In genomic region chr13:77478645-77478997, GRCh38 we compare ENCODE assay signal across 9 cellular contexts. TPM values are rescaled to one million over a fixed set of nuclear protein-coding genes. Genes with fewer than 3 reads are reported as not detected.
A peak's percentile ranks its signal among the peaks of the same experiment; 100 is the strongest.
DNase-seq lines count a peak whose midpoint lies in the region; ATAC-seq and TF ChIP-seq lines count a peak whose summit lies in the region.
"Had no signal": no experiment of that assay in that cellular context is flagged by ENCODE, and none has a peak within 500 bp of the region (broad histone marks: within the 10 kb centered on the region; RNA-seq: fewer than 3 reads in every experiment).

No MANE protein-coding gene starts in this region.

- H3K27ac Mint-ChIP-seq in activated CD4-positive, alpha-beta T cell treated with anti-CD3 and anti-CD28 coated beads, Interleukin-2, amount 10 ng/mL, durations not matched to agents 24 days and 14 days, result peak overlapping the region; percentile 75

- H3K27ac ChIP-seq in Panc1 (ENCODE audit: low read length) (no peak overlapping the region), stomach (peak overlapping the region in 2 of 5 donors; percentile 19 to 53)

- WGBS in stomach, 5 donors, result 8 to 12% (median 11%) methylated on average over 5 of the region's 5 CpGs

- H3K4me3 ChIP-seq in Panc1 (ENCODE audit: low read depth in 2 of 2, low read length in 2 of 2) (peak overlapping the region in 1 of 2 experiments; percentile 41; a peak in 3 of 4 replicates), fibroblast of villous mesenchyme (ENCODE audit: low read depth, low read length) (peak overlapping the region; percentile 67), stomach (peak overlapping the region; percentile 38 to 50 (median 43)), HAP-1 (no peak overlapping the region; the same call in 1 of the 2 replicates)

- POLR2A ChIA-PET in Panc1 (lab: Charles Lee), result no interaction called here

- TF ChIP-seq POLR2A in stomach (IDR thresholded peaks at IDR 0.05), result no peak

- no peaks in the 10 kb centered on the region for H3K9me3 ChIP-seq in Panc1 (ENCODE audit: control insufficient read depth, insufficient read depth, low read depth, low read length)
- H3K9me3 ChIP-seq in stomach, result no peaks in the 10 kb centered on the region
- no peaks in the 10 kb centered on the region for H3K9me3 ChIP-seq in HAP-1

- TF ChIP-seq EP300 in stomach (IDR thresholded peaks at IDR 0.05), result no peak

- H3K36me3 Mint-ChIP-seq in activated CD4-positive, alpha-beta T cell treated with anti-CD3 and anti-CD28 coated beads, Interleukin-2, amount 10 ng/mL, durations not matched to agents 24 days and 14 days (ENCODE audit: low read depth), result no peaks in the 10 kb centered on the region

- in situ Hi-C loops in Panc1 (cut with HindIII; ENCODE audit: low pct_unique_long_range_greater_than_20kb, low sequenced_read_pairs) (no loop called here), HAP-1 (cut with MboI; ENCODE audit: low sequenced_read_pairs) (loop anchor here (5.0 kb wide), 1 partner anchor 151 kb away; the partner anchor contains the start of gene MYCBP2), GM13976 (cut with MboI; ENCODE audit: low sequenced_read_pairs, unreplicated experiment) (loop anchor here (10.0 kb wide), 1 partner anchor 144 kb away; no protein-coding TSS in a partner anchor)

- no peaks in the 10 kb centered on the region for H3K36me3 ChIP-seq in Panc1 (ENCODE audit: control insufficient read depth, insufficient read depth, low read length)
- H3K36me3 ChIP-seq in stomach, result no peaks in the 10 kb centered on the region
- H3K36me3 ChIP-seq in HAP-1 (replicated peaks), result no peaks in the 10 kb centered on the region

- peaks cover 15% of the 10 kb centered on the region for H3K4me1 Mint-ChIP-seq in activated CD4-positive, alpha-beta T cell treated with anti-CD3 and anti-CD28 coated beads, Interleukin-2, amount 10 ng/mL, durations not matched to agents 24 days and 14 days

- DNase-seq in activated CD4-positive, alpha-beta T cell treated with anti-CD3 and anti-CD28 coated beads, Interleukin-2, amount 10 ng/mL, durations not matched to agents 24 days and 14 days, result no peak
- no peak for DNase-seq in activated CD4-positive, alpha-beta T cell treated with anti-CD3 and anti-CD28 coated beads for 1 hour
- DNase-seq in Panc1 (ENCODE audit: low read depth, low spot score), result no peak
- no peak for DNase-seq in fibroblast of villous mesenchyme (ENCODE audit: low read depth)
- DNase-seq in stomach, result no peak
- no peak for DNase-seq in NCI-H1694 (lab: John Stamatoyannopoulos, UW)
- DNase-seq in HAP-1 (ENCODE audit: low spot score in 2 of 2), result no peak
- DNase-seq in GM13976 (ENCODE audit: low spot score), result no peak

- intact Hi-C loops in activated CD4-positive, alpha-beta T cell treated with anti-CD3 and anti-CD28 coated beads, Interleukin-2, amount 10 ng/mL, durations not matched to agents 24 days and 14 days (cut with micrococcal nuclease), result loop anchor here (1.0 to 5.0 kb wide), 7 partner anchors 51 to 451 kb away; partner anchors contain the start of gene FBXL3
- intact Hi-C loops in Panc1 (cut with micrococcal nuclease; ENCODE audit: unreplicated experiment), result no loop called here
- intact Hi-C loops in stomach (cut with DNase I; ENCODE audit: low total_unique reads), result no loop called here

- peaks cover 7% of the 10 kb centered on the region for H3K9me3 Mint-ChIP-seq in activated CD4-positive, alpha-beta T cell treated with anti-CD3 and anti-CD28 coated beads, Interleukin-2, amount 10 ng/mL, durations not matched to agents 24 days and 14 days

- peak overlapping the region; percentile 80 for H3K4me3 Mint-ChIP-seq in activated CD4-positive, alpha-beta T cell treated with anti-CD3 and anti-CD28 coated beads, Interleukin-2, amount 10 ng/mL, durations not matched to agents 24 days and 14 days

- H3K4me1 ChIP-seq in Panc1 (ENCODE audit: control insufficient read depth, insufficient read depth, low read length) (no peaks in the 10 kb centered on the region), stomach (peaks cover 0 to 13% (median 3%) of the 10 kb centered on the region in 4 donors), HAP-1 (peaks cover 10% of the 10 kb centered on the region)

- TF ChIP-seq CTCF in Panc1 (IDR thresholded peaks at IDR 0.05) (peak; percentile 39; the same call in 1 of the 2 replicates), fibroblast of villous mesenchyme (IDR thresholded peaks at IDR 0.05; ENCODE audit: insufficient read depth, low read depth, low read length) (no peak), stomach (IDR thresholded peaks at IDR 0.05) (peak in 1 of 7 experiments; percentile 6), GM13976 (IDR thresholded peaks at IDR 0.05; ENCODE audit: borderline replicate concordance, control extremely low read depth, extremely low read depth, insufficient read depth, missing control alignments) (no peak)

- CTCF ChIA-PET in Panc1 (lab: Charles Lee), result interaction anchor here (0.8 kb wide), 1 partner anchor 842 kb away, joined by 9 read pairs; no protein-coding TSS in a partner anchor

- 0 out of 2 replicates have a peak, but pooled peaks have one; percentile 30 for ATAC-seq in Panc1

- no TSS peak for BruUV-seq in Panc1 (replicated peaks; lab: Mats Ljungman, UMichigan)

- H3K27me3 Mint-ChIP-seq in activated CD4-positive, alpha-beta T cell treated with anti-CD3 and anti-CD28 coated beads, Interleukin-2, amount 10 ng/mL, durations not matched to agents 24 days and 14 days, result peaks cover 5% of the 10 kb centered on the region

- H3K27me3 ChIP-seq in Panc1 (ENCODE audit: control insufficient read depth, insufficient read depth, low read length), result no peaks in the 10 kb centered on the region
- H3K27me3 ChIP-seq in stomach, result no peaks in the 10 kb centered on the region
- no peaks in the 10 kb centered on the region for H3K27me3 ChIP-seq in HAP-1 (ENCODE audit: low read depth)

RNA-seq across cellular contexts. Expression of gene SCEL, which starts 56.9 kb away (rescaled TPM):
- not detected in 2 replicates for total RNA-seq in activated CD4-positive, alpha-beta T cell treated with anti-CD3 and anti-CD28 coated beads, Interleukin-2, amount 10 ng/mL, durations not matched to agents 24 days and 14 days
- total RNA-seq in Panc1 (2021; ENCODE audit: unreplicated experiment), result not detected
- not detected for polyA plus RNA-seq in Panc1 (2012; ENCODE audit: insufficient read length)
- not detected in 2 replicates for total RNA-seq in fibroblast of villous mesenchyme
- total RNA-seq in stomach, result 1 to 10 TPM in 1 of 5 donors, under 1 TPM in 1, not detected in 3; 0.45 to 1.7 TPM
- 10 to 100 TPM in 1 of 3 donors, under 1 TPM in 1, not detected in 1; 0.19 to 76.8 TPM for polyA plus RNA-seq in stomach
- polyA plus RNA-seq: BJ had no signal
